15 cellular contexts compared by ENCODE assay signal in the genomic region with DNA sequence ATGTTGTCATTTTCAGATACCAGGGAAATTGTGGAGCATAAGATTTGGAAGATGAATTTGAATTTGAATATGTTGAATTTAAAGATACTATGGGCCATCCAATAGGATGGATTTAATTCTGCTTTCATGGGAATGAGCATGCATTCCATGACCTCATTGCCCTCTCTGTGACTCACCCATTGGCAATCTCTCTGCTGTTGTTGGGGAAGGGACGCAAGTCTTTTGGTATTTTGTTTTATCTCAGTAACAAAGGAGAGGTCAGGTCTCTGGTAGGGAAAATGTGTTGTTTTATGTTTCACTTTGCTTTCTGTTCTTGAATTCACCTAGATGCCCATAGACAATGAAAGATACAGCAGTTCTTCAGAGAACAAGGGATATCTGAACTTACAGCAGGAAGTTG. TPM values are rescaled to one million over a fixed set of nuclear protein-coding genes. Genes with fewer than 3 reads are reported as not detected.
A peak's percentile ranks its signal among the peaks of the same experiment; 100 is the strongest.
DNase-seq lines count a peak whose midpoint lies in the region; ATAC-seq and TF ChIP-seq lines count a peak whose summit lies in the region.
"Had no signal": no experiment of that assay in that cellular context is flagged by ENCODE, and none has a peak within 500 bp of the region (broad histone marks: within the 10 kb centered on the region; RNA-seq: fewer than 3 reads in every experiment).

No MANE protein-coding gene starts in this region.

- peak overlapping the region; percentile 63 for H3K9ac ChIP-seq in mesenchymal stem cell (ENCODE audit: low read length)
- no peak overlapping the region for H3K9ac ChIP-seq in endodermal cell (ENCODE audit: extremely low read depth, low read length, poor library complexity, severe bottlenecking)

- H3K27me3 ChIP-seq in mesenchymal stem cell (ENCODE audit: control insufficient read depth in 1 of 2, insufficient read depth in 1 of 2, low read length in 2 of 2) (peaks cover 0 to 10% of the 10 kb centered on the region in 2 experiments), endodermal cell (ENCODE audit: control insufficient read depth, insufficient read depth, low read length, poor library complexity, severe bottlenecking) (no peaks in the 10 kb centered on the region)
- H3K27me3 ChIP-seq: right lobe of liver, upper lobe of left lung had no signal

- H3K4me3 ChIP-seq in choroid plexus epithelial cell (ENCODE audit: low read depth, low read length), result no peak overlapping the region
- H3K4me3 ChIP-seq in mesenchymal stem cell (ENCODE audit: insufficient read depth in 1 of 2, low read depth in 1 of 2, low read length in 2 of 2), result peak overlapping the region in 1 of 2 experiments; percentile 57
- H3K4me3 ChIP-seq in endodermal cell (ENCODE audit: low read length), result no peak overlapping the region
- H3K4me3 ChIP-seq: dorsolateral prefrontal cortex, right lobe of liver, SK-N-MC, upper lobe of left lung had no signal

- no peak overlapping the region for H3K4me2 ChIP-seq in mesenchymal stem cell (ENCODE audit: low read length, poor library complexity, severe bottlenecking)

- no peak overlapping the region for H4K8ac ChIP-seq in mesenchymal stem cell (ENCODE audit: low read length)

- H3K9me3 Mint-ChIP-seq in endodermal cell, result peaks cover 41% of the 10 kb centered on the region
- H3K9me3 Mint-ChIP-seq: activated CD4-positive, alpha-beta T cell treated with anti-CD3 and anti-CD28 coated beads, Interleukin-2, amount 10 ng/mL, durations not matched to agents 24 days and 14 days had no signal

- no peak overlapping the region for H2BK15ac ChIP-seq in mesenchymal stem cell (ENCODE audit: low read depth, poor library complexity, severe bottlenecking)

- H2AK5ac ChIP-seq in mesenchymal stem cell (ENCODE audit: low read length, severe bottlenecking), result no peak overlapping the region

- WGBS in mesenchymal stem cell, result 60% methylated on average over 1 of the region's 1 CpG
- WGBS in endodermal cell (ENCODE audit: insufficient coverage in 1 of 2, insufficient read length in 1 of 2), 2 experiments, result 100% methylated on average over 1 of the region's 1 CpG; no CpG with 5 or more reads in 1 of the 2 experiments

- H2AFZ ChIP-seq in mesenchymal stem cell (ENCODE audit: low read depth, low read length), result no peak overlapping the region

- H4K91ac ChIP-seq in mesenchymal stem cell (ENCODE audit: low read length), result no peak overlapping the region

- no peak overlapping the region for H2BK12ac ChIP-seq in mesenchymal stem cell (ENCODE audit: low read length in 2 of 2)

- H3K27ac Mint-ChIP-seq in endodermal cell, result no peak overlapping the region
- H3K27ac Mint-ChIP-seq: activated CD4-positive, alpha-beta T cell treated with anti-CD3 and anti-CD28 coated beads, Interleukin-2, amount 10 ng/mL, durations not matched to agents 24 days and 14 days had no signal

- peaks cover 23% of the 10 kb centered on the region for H3K9me3 ChIP-seq in mesenchymal stem cell (ENCODE audit: control insufficient read depth, low read length)
- no peaks in the 10 kb centered on the region for H3K9me3 ChIP-seq in endodermal cell (ENCODE audit: control insufficient read depth, low read length)
- H3K9me3 ChIP-seq: right lobe of liver, upper lobe of left lung had no signal

- H3K4me1 Mint-ChIP-seq in endodermal cell, result no peaks in the 10 kb centered on the region
- H3K4me1 Mint-ChIP-seq: activated CD4-positive, alpha-beta T cell treated with anti-CD3 and anti-CD28 coated beads, Interleukin-2, amount 10 ng/mL, durations not matched to agents 24 days and 14 days had no signal

- ATAC-seq in HG02623 (IDR thresholded peaks at IDR 0.05; ENCODE audit: unreplicated experiment), result no peak

- no peak overlapping the region for H3K23ac ChIP-seq in mesenchymal stem cell (ENCODE audit: low read length in 2 of 2)

- DNase-seq in AG20443 (ENCODE audit: low spot score) (peak; percentile 53), NCI-H226 (peak; percentile 82), choroid plexus epithelial cell (ENCODE audit: low read depth) (peak; percentile 62), mesenchymal stem cell (peak; percentile 5), NCI-H1417 treated with DMSO at 0.1 percent for 48 hours (lab: John Stamatoyannopoulos, UW) (no peak), endodermal cell (no peak)
- DNase-seq in stimulated activated CD4-positive, alpha-beta T cell treated with anti-CD3 and anti-CD28 coated beads, Interleukin-1b, Interleukin-23, amount 100 ng/mL, for 48 hours, result no peak
- DNase-seq: activated CD4-positive, alpha-beta T cell treated with anti-CD3 and anti-CD28 coated beads, Interleukin-2, amount 10 ng/mL, durations not matched to agents 24 days and 14 days; activated gamma-delta T cell treated with Interleukin-2 at 50 U/mL for 16 hours; dorsolateral prefrontal cortex; NCI-H526 treated with DMSO at 0.1 percent for 48 hours; right lobe of liver; upper lobe of left lung had no signal

- no peaks in the 10 kb centered on the region for H3K36me3 Mint-ChIP-seq in endodermal cell (ENCODE audit: low read depth)

- no peaks in the 10 kb centered on the region for H3K36me3 ChIP-seq in mesenchymal stem cell (ENCODE audit: control insufficient read depth in 1 of 2, insufficient read depth in 2 of 2, low read depth in 1 of 2, low read length in 2 of 2)
- H3K36me3 ChIP-seq in endodermal cell (ENCODE audit: control insufficient read depth, insufficient read depth, low read length), result no peaks in the 10 kb centered on the region
- H3K36me3 ChIP-seq: right lobe of liver, upper lobe of left lung had no signal

- no peak overlapping the region for H3K4me3 Mint-ChIP-seq in endodermal cell
- H3K4me3 Mint-ChIP-seq: activated CD4-positive, alpha-beta T cell treated with anti-CD3 and anti-CD28 coated beads, Interleukin-2, amount 10 ng/mL, durations not matched to agents 24 days and 14 days had no signal

- peak overlapping the region; percentile 89 for H2BK5ac ChIP-seq in mesenchymal stem cell (ENCODE audit: low read depth, low read length, poor library complexity, severe bottlenecking)

- no peaks in the 10 kb centered on the region for H3K27me3 Mint-ChIP-seq in endodermal cell (ENCODE audit: insufficient read depth)
- H3K27me3 Mint-ChIP-seq: activated CD4-positive, alpha-beta T cell treated with anti-CD3 and anti-CD28 coated beads, Interleukin-2, amount 10 ng/mL, durations not matched to agents 24 days and 14 days had no signal

- TF ChIP-seq CTCF in choroid plexus epithelial cell (conservative IDR thresholded peaks at IDR 0.05; ENCODE audit: low read depth, low read length) (no peak), endodermal cell (conservative IDR thresholded peaks at IDR 0.05) (no peak)

- no peaks in the 10 kb centered on the region for H3K79me1 ChIP-seq in mesenchymal stem cell (replicated peaks; ENCODE audit: low read length, poor library complexity, severe bottlenecking)

- no peak overlapping the region for H3K4ac ChIP-seq in mesenchymal stem cell (ENCODE audit: low read depth in 1 of 2, low read length in 2 of 2)

- no peak overlapping the region for H3K14ac ChIP-seq in mesenchymal stem cell (ENCODE audit: low read length in 2 of 2)

- H2BK120ac ChIP-seq in mesenchymal stem cell (ENCODE audit: low read depth, low read length), result no peak overlapping the region

- H3K18ac ChIP-seq in mesenchymal stem cell (ENCODE audit: low read depth in 1 of 2, low read length in 2 of 2), result no peak overlapping the region

- H3K27ac ChIP-seq in mesenchymal stem cell (ENCODE audit: low read length, poor library complexity, severe bottlenecking), result peak overlapping the region; percentile 74
- H3K27ac ChIP-seq in endodermal cell (ENCODE audit: low read depth, low read length), result no peak overlapping the region
- H3K27ac ChIP-seq: dorsolateral prefrontal cortex, right lobe of liver, SK-N-MC, upper lobe of left lung had no signal

- H3K4me1 ChIP-seq in mesenchymal stem cell (ENCODE audit: control insufficient read depth, insufficient read depth, low read depth, low read length), result peaks cover 2% of the 10 kb centered on the region
- H3K4me1 ChIP-seq in endodermal cell (ENCODE audit: control insufficient read depth, insufficient read depth, low read length), result no peaks in the 10 kb centered on the region
- H3K4me1 ChIP-seq: right lobe of liver, upper lobe of left lung had no signal

RNA-seq across cellular contexts. Expression of a gene that starts 42.1 kb away (rescaled TPM):
- not detected for polyA plus RNA-seq in mesenchymal stem cell (2013, experiment 1 of 2)
- not detected for polyA plus RNA-seq in mesenchymal stem cell (2013, experiment 2 of 2)
- not detected for total RNA-seq in endodermal cell
- not detected for polyA plus RNA-seq in endodermal cell (2013, experiment 1 of 2)
- polyA plus RNA-seq in endodermal cell (2013, experiment 2 of 2), result not detected
- total RNA-seq: activated CD4-positive, alpha-beta T cell treated with anti-CD3 and anti-CD28 coated beads, Interleukin-2, amount 10 ng/mL, durations not matched to agents 24 days and 14 days; dorsolateral prefrontal cortex; right lobe of liver; upper lobe of left lung had no signal

Comparison
In these comparisons a context has a peak if more than half of its experiments do, and no peak if none do; other contexts are left out.
1. DNase-seq: peak in AG20443 (single experiment), NCI-H226 (single experiment), choroid plexus epithelial cell (single experiment) and mesenchymal stem cell (single experiment); none in NCI-H1417 treated with DMSO at 0.1 percent for 48 hours (single experiment), endodermal cell (single experiment) and stimulated activated CD4-positive, alpha-beta T cell treated with anti-CD3 and anti-CD28 coated beads, Interleukin-1b, Interleukin-23, amount 100 ng/mL, for 48 hours (single experiment).